ENCODE assay signal across 8 cellular contexts in the genomic region with DNA sequence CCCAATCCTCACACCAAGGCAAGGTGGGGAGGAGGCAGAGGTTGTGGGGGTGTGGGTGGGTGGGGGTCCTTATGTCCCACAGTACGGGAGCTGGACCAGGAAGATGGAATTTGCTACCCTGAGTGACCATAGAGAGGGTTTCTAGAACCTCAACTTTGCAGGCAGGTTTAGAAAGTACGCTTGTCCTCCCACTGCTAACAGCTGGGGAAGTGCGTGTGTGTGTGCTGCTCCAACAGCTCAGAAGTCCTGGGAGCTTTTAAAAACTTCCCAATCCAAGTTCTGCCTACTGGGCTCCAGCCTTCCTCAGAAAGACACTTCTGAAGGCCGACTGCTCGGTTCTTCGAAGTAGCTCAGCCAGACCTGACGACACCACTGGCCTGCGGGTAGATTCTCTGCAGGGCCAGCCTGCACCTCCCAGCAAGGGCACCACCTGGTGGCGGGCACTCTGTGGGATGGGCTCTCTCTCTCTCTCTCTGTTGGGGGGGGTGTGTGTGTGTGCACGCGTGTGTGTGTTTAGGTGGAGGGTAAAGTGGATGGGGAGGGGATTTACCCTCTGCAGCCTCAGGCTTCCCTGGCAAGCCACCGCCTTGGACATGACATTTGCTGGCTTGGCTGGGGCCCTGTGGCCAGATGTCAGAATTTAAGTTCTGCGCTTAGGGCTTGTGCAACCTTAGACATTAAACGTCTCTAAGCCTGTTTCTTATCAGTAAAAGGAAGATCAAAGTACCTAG. TPM values are rescaled to one million over a fixed set of nuclear protein-coding genes. Genes with fewer than 3 reads are reported as not detected.
DNase-seq lines count a peak whose midpoint lies in the region; ATAC-seq and TF ChIP-seq lines count a peak whose summit lies in the region.

No MANE protein-coding gene starts in this region.

- no peak overlapping the region for H3K27ac ChIP-seq in OCI-LY1 (ENCODE audit: low read depth, low read length, poor library complexity, severe bottlenecking)
- H3K27ac ChIP-seq in esophagus squamous epithelium, result peak overlapping the region; percentile 42 to 70 (median 51)

- 16 to 23% methylated on average over 4 to 7 of the region's 14 CpGs for WGBS in esophagus squamous epithelium, 2 donors

- H4K20me1 ChIP-seq in OCI-LY1 (ENCODE audit: insufficient read depth, low read length), result no peaks in the 10 kb centered on the region

- H3K36me3 Mint-ChIP-seq in neural crest cell (ENCODE audit: low read depth), result no peaks in the 10 kb centered on the region

- H3K27me3 Mint-ChIP-seq in neural crest cell (ENCODE audit: low read depth), result peaks cover 9% of the 10 kb centered on the region

- DNase-seq in ACHN (peak; percentile 72), activated T-cell treated with anti-CD3 and anti-CD28 coated beads for 48 hours (ENCODE audit: low read depth) (peak; percentile 69), esophagus squamous epithelium (lab: John Stamatoyannopoulos, UW) (no peak), neural crest cell (ENCODE audit: low read depth, low spot score) (peak; percentile 58), mesenteric fat pad (ENCODE audit: low spot score) (no peak)
- DNase-seq in stimulated activated naive CD8-positive, alpha-beta T cell treated with anti-CD3 and anti-CD28 coated beads, Interleukin-15, Interleukin-2, amounts not matched to agents 100 U/mL and 50 U/mL, for 24 hours, result peak; percentile 86

- in situ Hi-C loops in ACHN (cut with HindIII; ENCODE audit: low pct_ligation_motif_present, low pct_unique_long_range_greater_than_20kb, low sequenced_read_pairs), result no loop called here

- H3F3A ChIP-seq in OCI-LY1 (ENCODE audit: insufficient read depth, low read length), result no peaks in the 10 kb centered on the region

- peak; percentile 50 for ATAC-seq in GM19351 (IDR thresholded peaks at IDR 0.05; ENCODE audit: unreplicated experiment)
- peak; percentile 91 for ATAC-seq in stimulated activated naive CD8-positive, alpha-beta T cell treated with anti-CD3 and anti-CD28 coated beads, Interleukin-15, Interleukin-2, amounts not matched to agents 100 U/mL and 50 U/mL, for 24 hours

- no peak overlapping the region for H3K4me3 Mint-ChIP-seq in neural crest cell

- H3K27me3 ChIP-seq in OCI-LY1 (ENCODE audit: insufficient read depth, low read length) (no peaks in the 10 kb centered on the region), esophagus squamous epithelium (no peaks in the 10 kb centered on the region)

- intact Hi-C loops in esophagus squamous epithelium (cut with DNase I), result loop anchor here (5.0 kb wide), 1 partner anchor 168 kb away; no protein-coding TSS in a partner anchor

- no peaks in the 10 kb centered on the region for H3K9me3 Mint-ChIP-seq in neural crest cell

- H3K4me1 Mint-ChIP-seq in neural crest cell, result no peaks in the 10 kb centered on the region

- TF ChIP-seq CTCF in OCI-LY1 (IDR thresholded peaks at IDR 0.05; ENCODE audit: low read length), result peak; percentile 67
- peak; percentile 52 to 97 (median 92) for TF ChIP-seq CTCF in esophagus squamous epithelium (IDR thresholded peaks at IDR 0.05)
- peak; percentile 79 for TF ChIP-seq CTCF in neural crest cell (conservative IDR thresholded peaks at IDR 0.05)

- H3K36me3 ChIP-seq in OCI-LY1 (ENCODE audit: insufficient read depth, low read length) (no peaks in the 10 kb centered on the region), esophagus squamous epithelium (no peaks in the 10 kb centered on the region)

- H3K9ac ChIP-seq in OCI-LY1 (ENCODE audit: low read length), result no peak overlapping the region

- H2AFZ ChIP-seq in OCI-LY1 (ENCODE audit: low read length), result no peak overlapping the region

- no peak overlapping the region for H3K27ac Mint-ChIP-seq in neural crest cell (ENCODE audit: unreplicated experiment)

- H3K4me3 ChIP-seq in OCI-LY1 (ENCODE audit: low read depth, low read length, poor library complexity, severe bottlenecking), result no peak overlapping the region
- H3K4me3 ChIP-seq in esophagus squamous epithelium, result no peak overlapping the region

- no peak overlapping the region for H3K4me2 ChIP-seq in OCI-LY1 (ENCODE audit: low read length)

- H3K4me1 ChIP-seq in OCI-LY1 (ENCODE audit: insufficient read depth, low read length, severe bottlenecking) (no peaks in the 10 kb centered on the region), esophagus squamous epithelium (peaks cover 9 to 48% (median 20%) of the 10 kb centered on the region in 3 donors)

- TF ChIP-seq POLR2A in esophagus squamous epithelium (IDR thresholded peaks at IDR 0.05), result no peak

- H3K9me3 ChIP-seq in OCI-LY1 (ENCODE audit: low read length), result no peaks in the 10 kb centered on the region
- no peaks in the 10 kb centered on the region for H3K9me3 ChIP-seq in esophagus squamous epithelium

- H3K79me2 ChIP-seq in OCI-LY1 (ENCODE audit: insufficient read depth, low read length), result no peaks in the 10 kb centered on the region

- H3K9me2 ChIP-seq in OCI-LY1 (ENCODE audit: low read depth, low read length), result no peaks in the 10 kb centered on the region

RNA-seq across cellular contexts. Expression of a gene that starts 15.6 kb away (rescaled TPM):
- total RNA-seq in esophagus squamous epithelium (10 to 100 TPM in 1 of 4 donors, 1 to 10 TPM in 3; 1.8 to 14.7 (median 4.4) TPM), neural crest cell (10.6 and 10.7 TPM in 2 replicates), mesenteric fat pad (5.7 TPM)

Comparison
In these comparisons a context has a peak if more than half of its experiments do, and no peak if none do; other contexts are left out.
1. DNase-seq: peak in ACHN (single experiment), activated T-cell treated with anti-CD3 and anti-CD28 coated beads for 48 hours (single experiment), neural crest cell (single experiment) and stimulated activated naive CD8-positive, alpha-beta T cell treated with anti-CD3 and anti-CD28 coated beads, Interleukin-15, Interleukin-2, amounts not matched to agents 100 U/mL and 50 U/mL, for 24 hours (single experiment); none in esophagus squamous epithelium (single experiment) and mesenteric fat pad (single experiment).
2. Peak in every context shown above with its lines, with median percentiles within 50 percentile points of each other: CTCF ChIP-seq.